ENCODE assay signal across 12 cellular contexts in genomic region chr9:38263534-38263933, GRCh38.
DNase-seq lines count a peak whose midpoint lies in the region; ATAC-seq, FAIRE-seq and TF ChIP-seq lines count a peak whose summit lies in the region.
"Had no signal": no experiment of that assay in that cellular context is flagged by ENCODE, and none has a peak within 500 bp of the region (broad histone marks: within the 10 kb centered on the region; RNA-seq: fewer than 3 reads in every experiment).

No MANE protein-coding gene starts in this region.

- no peak overlapping the region for H2AFZ ChIP-seq in osteoblast (ENCODE audit: low read length)
- H2AFZ ChIP-seq in MM.1S (ENCODE audit: low read length): no peak overlapping the region
- H2AFZ ChIP-seq: parathyroid adenoma had no signal

- H3K4me2 ChIP-seq in osteoblast (ENCODE audit: insufficient read depth, low read length) (no peak overlapping the region), MM.1S (ENCODE audit: low read depth, low read length) (no peak overlapping the region)

- H3K4me3 ChIP-seq in bronchial epithelial cell (ENCODE audit: low read depth, low read length): no peak overlapping the region
- no peak overlapping the region for H3K4me3 ChIP-seq in osteoblast (ENCODE audit: insufficient read depth, low read length)
- no peak overlapping the region for H3K4me3 ChIP-seq in MM.1S (ENCODE audit: low read length)
- H3K4me3 ChIP-seq: SJCRH30 had no signal

- peak; percentile 9 for DNase-seq in DMS153 treated with DMSO at 0.1 percent for 48 hours (lab: John Stamatoyannopoulos, UW; ENCODE audit: unreplicated experiment)
- no peak for DNase-seq in DMS153 (lab: John Stamatoyannopoulos, UW)
- peak; percentile 36 for DNase-seq in NAMALWA (ENCODE audit: low spot score)
- DNase-seq in bronchial epithelial cell (ENCODE audit: low read depth): peak; percentile 56
- DNase-seq in osteoblast (ENCODE audit: insufficient read length, low spot score, missing footprints): no peak
- no peak for DNase-seq in MM.1S
- DNase-seq: 8988T; activated T-cell treated with anti-CD3 and anti-CD28 coated beads, Interleukin-2, amount 50 U/mL, for 4 hours had no signal

- peak; percentile 40 for FAIRE-seq in bronchial epithelial cell (lab: Jason Lieb, UNC)

- no peaks in the 10 kb centered on the region for H3K4me1 ChIP-seq in osteoblast (ENCODE audit: insufficient read depth, low read length)
- H3K4me1 ChIP-seq in MM.1S (ENCODE audit: low read length): no peaks in the 10 kb centered on the region
- H3K4me1 ChIP-seq: parathyroid adenoma, SJCRH30 had no signal

- ATAC-seq in GM18909 (IDR thresholded peaks at IDR 0.05; ENCODE audit: poor library complexity, unreplicated experiment) (no peak), GM21526 (IDR thresholded peaks at IDR 0.05; ENCODE audit: low FRiP score, unreplicated experiment) (no peak)
- ATAC-seq: activated T-cell treated with anti-CD3 and anti-CD28 coated beads, Interleukin-2, amount 50 U/mL, for 4 hours had no signal

- no peak overlapping the region for H3K9ac ChIP-seq in MM.1S (ENCODE audit: low read length)
- H3K9ac ChIP-seq: parathyroid adenoma had no signal

- no peaks in the 10 kb centered on the region for H3F3A ChIP-seq in MM.1S (ENCODE audit: insufficient read depth, low read length)

- TF ChIP-seq CTCF in bronchial epithelial cell (IDR thresholded peaks at IDR 0.05; ENCODE audit: insufficient read depth, low read length, severe bottlenecking): peak; percentile 52
- peak; percentile 46 for TF ChIP-seq CTCF in osteoblast (IDR thresholded peaks at IDR 0.05; ENCODE audit: extremely low read depth, low read depth, low read length)
- TF ChIP-seq CTCF in MM.1S (IDR thresholded peaks at IDR 0.05; ENCODE audit: low read length): no peak

- no peaks in the 10 kb centered on the region for H3K9me3 ChIP-seq in osteoblast (ENCODE audit: low read depth, low read length)
- no peaks in the 10 kb centered on the region for H3K9me3 ChIP-seq in MM.1S (replicated peaks; ENCODE audit: insufficient read depth, low read length)

- H3K9me2 ChIP-seq in MM.1S (replicated peaks; ENCODE audit: insufficient read depth, low read length): no peaks in the 10 kb centered on the region

- H3K36me3 ChIP-seq in bronchial epithelial cell (ENCODE audit: control insufficient read depth, insufficient read depth, low read length): no peaks in the 10 kb centered on the region
- H3K36me3 ChIP-seq in osteoblast (ENCODE audit: insufficient read depth, low read length): no peaks in the 10 kb centered on the region
- H3K36me3 ChIP-seq in MM.1S (replicated peaks; ENCODE audit: insufficient read depth, low read length): no peaks in the 10 kb centered on the region
- H3K36me3 ChIP-seq: SJCRH30 had no signal

- H3K79me2 ChIP-seq in osteoblast (ENCODE audit: insufficient read depth, low read length) (no peaks in the 10 kb centered on the region), MM.1S (ENCODE audit: low read length) (no peaks in the 10 kb centered on the region)
- H3K79me2 ChIP-seq: parathyroid adenoma had no signal

- no peak overlapping the region for H3K27ac ChIP-seq in osteoblast (ENCODE audit: low read depth, low read length)
- no peak overlapping the region for H3K27ac ChIP-seq in MM.1S (ENCODE audit: low read length)
- H3K27ac ChIP-seq: parathyroid adenoma, SJCRH30 had no signal

- no peaks in the 10 kb centered on the region for H4K20me1 ChIP-seq in osteoblast (ENCODE audit: insufficient read depth, low read length)
- H4K20me1 ChIP-seq in MM.1S (ENCODE audit: insufficient read depth, low read length): no peaks in the 10 kb centered on the region

- peaks cover 2% of the 10 kb centered on the region for H3K27me3 ChIP-seq in bronchial epithelial cell (ENCODE audit: control insufficient read depth, insufficient read depth, low read length)
- H3K27me3 ChIP-seq in osteoblast (ENCODE audit: insufficient read depth, low read length): peaks cover 5% of the 10 kb centered on the region
- no peaks in the 10 kb centered on the region for H3K27me3 ChIP-seq in MM.1S (replicated peaks; ENCODE audit: insufficient read depth, low read length)
- H3K27me3 ChIP-seq: SJCRH30 had no signal

Comparison
In these comparisons a context has a peak if more than half of its experiments do, and no peak if none do; other contexts are left out.
1. DNase-seq: peak in DMS153 treated with DMSO at 0.1 percent for 48 hours (single experiment), NAMALWA (single experiment) and bronchial epithelial cell (single experiment); none in DMS153 (single experiment), osteoblast (single experiment) and MM.1S (single experiment).